Comparison of ENCODE assay signal across 25 cellular contexts in the genomic region with DNA sequence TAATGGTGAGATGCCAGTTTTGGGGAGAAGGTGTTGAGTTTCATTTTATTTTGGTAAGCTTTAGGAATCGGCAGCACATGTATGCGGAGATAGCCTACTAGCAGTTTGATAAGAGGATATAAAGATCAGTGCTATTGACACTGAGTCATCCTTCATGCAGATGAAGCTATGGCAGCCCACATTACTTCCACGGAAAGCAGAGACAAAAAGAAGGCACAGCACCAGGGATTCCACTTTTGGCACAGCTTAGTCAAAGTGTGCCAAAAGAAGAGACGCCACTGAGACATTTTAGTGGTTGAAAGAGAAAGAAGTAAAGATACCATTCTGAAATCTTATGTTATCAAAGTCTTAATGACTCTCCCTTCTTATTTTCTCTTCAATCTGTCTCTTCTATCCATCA.
"Had no signal": no experiment of that assay in that cellular context is flagged by ENCODE, and none has a peak within 500 bp of the region (broad histone marks: within the 10 kb centered on the region; RNA-seq: fewer than 3 reads in every experiment).

No MANE protein-coding gene starts in this region.

- H3K4me1 ChIP-seq: esophagus muscularis mucosa, foreskin keratinocyte, gastroesophageal sphincter, heart left ventricle, left lung, lower lobe of right lung had no signal

- H3K79me2 ChIP-seq: hepatocyte had no signal

- H3K4me2 ChIP-seq: hepatocyte had no signal

- ATAC-seq: effector memory CD8-positive, alpha-beta T cell; foreskin keratinocyte; gastroesophageal sphincter; heart left ventricle; left cardiac atrium; left lung; left ventricle myocardium superior; lower lobe of right lung; mucosa of descending colon had no signal

- FAIRE-seq: colon, endometrium, frontal cortex, islet of Langerhans, keratinocyte had no signal

- H3K36me3 ChIP-seq: esophagus muscularis mucosa, gastroesophageal sphincter, heart left ventricle, left lung, lower lobe of right lung had no signal

- H2AFZ ChIP-seq: hepatocyte had no signal

- H3K27me3 ChIP-seq: dorsolateral prefrontal cortex, esophagus muscularis mucosa, gastroesophageal sphincter, heart left ventricle, hepatocyte had no signal

- H3K9me3 ChIP-seq: esophagus muscularis mucosa, gastroesophageal sphincter, heart left ventricle, left lung, lower lobe of right lung, mucosa of descending colon had no signal

- H3K4me3 ChIP-seq: coronary artery, esophagus muscularis mucosa, gastroesophageal sphincter, heart left ventricle, hepatocyte, left lung, lower lobe of right lung, mucosa of descending colon had no signal

- DNase-seq: dermis blood vessel endothelial cell; effector CD4-positive, alpha-beta T cell; effector memory CD8-positive, alpha-beta T cell; endodermal cell; foreskin keratinocyte; heart left ventricle; hypothalamus; immature natural killer cell; left cardiac atrium; left lung; left ventricle myocardium superior; lower lobe of right lung; mesenchymal stem cell; mucosa of descending colon; naive B cell had no signal

- H3K27ac ChIP-seq: coronary artery, esophagus muscularis mucosa, foreskin keratinocyte, gastroesophageal sphincter, heart left ventricle, hepatocyte, left lung, lower lobe of right lung had no signal
